ENCODE assay signal across 15 cellular contexts in genomic region chr13:100657881-100658315, GRCh38. TPM values are rescaled to one million over a fixed set of nuclear protein-coding genes. Genes with fewer than 3 reads are reported as not detected.
DNase-seq lines count a peak whose midpoint lies in the region; ATAC-seq and TF ChIP-seq lines count a peak whose summit lies in the region.
"Had no signal": no experiment of that assay in that cellular context is flagged by ENCODE, and none has a peak within 500 bp of the region (broad histone marks: within the 10 kb centered on the region; RNA-seq: fewer than 3 reads in every experiment).

No MANE protein-coding gene starts in this region.

- no peaks in the 10 kb centered on the region for H3K36me3 ChIP-seq in breast epithelium
- H3K36me3 ChIP-seq: ovary had no signal

- no peak overlapping the region for H3K4me3 ChIP-seq in breast epithelium
- H3K4me3 ChIP-seq: GM23248, ovary, Peyer's patch had no signal

- H3K4me3 Mint-ChIP-seq in activated CD8-positive, alpha-beta memory T cell treated with anti-CD3 and anti-CD28 coated beads, Interleukin-2, amount 10 ng/mL, durations not matched to agents 7 days and 5 days: no peak overlapping the region
- H3K4me3 Mint-ChIP-seq: activated T-cell treated with anti-CD3 and anti-CD28 coated beads, Interleukin-2, amount 50 U/mL, for 4 hours; stimulated activated naive CD8-positive, alpha-beta T cell treated with anti-CD3 and anti-CD28 coated beads, Interleukin-15, Interleukin-2, amounts not matched to agents 100 ng/mL and 50 ng/mL, for 24 hours had no signal

- no peaks in the 10 kb centered on the region for H3K4me1 ChIP-seq in breast epithelium

- H3K9me3 Mint-ChIP-seq in activated CD8-positive, alpha-beta memory T cell treated with anti-CD3 and anti-CD28 coated beads, Interleukin-2, amount 10 ng/mL, durations not matched to agents 7 days and 5 days (ENCODE audit: low read depth): no peaks in the 10 kb centered on the region
- H3K9me3 Mint-ChIP-seq: activated T-cell treated with anti-CD3 and anti-CD28 coated beads, Interleukin-2, amount 50 U/mL, for 4 hours; stimulated activated naive CD8-positive, alpha-beta T cell treated with anti-CD3 and anti-CD28 coated beads, Interleukin-15, Interleukin-2, amounts not matched to agents 100 ng/mL and 50 ng/mL, for 24 hours had no signal

- DNase-seq in activated CD8-positive, alpha-beta memory T cell treated with anti-CD3 and anti-CD28 coated beads, Interleukin-2, amount 10 ng/mL, durations not matched to agents 7 days and 5 days: no peak
- no peak for DNase-seq in activated CD8-positive, alpha-beta memory T cell treated with anti-CD3 and anti-CD28 coated beads, Interleukin-2, amount 50 U/mL, for 4 hours
- DNase-seq in foreskin melanocyte (peak; percentile 40), superior temporal gyrus (ENCODE audit: extremely low spot score) (peak; percentile 97), KBM-7 (no peak), breast epithelium (ENCODE audit: low spot score in 2 of 2) (no peak)
- DNase-seq: activated T-cell treated with anti-CD3 and anti-CD28 coated beads, Interleukin-2, amount 50 U/mL, for 4 hours; GM23248; islet precursor cell; NCI-H2227 treated with DMSO at 0.1 percent for 48 hours; ovary; Peyer's patch had no signal

- H3K27me3 ChIP-seq in breast epithelium: no peaks in the 10 kb centered on the region
- H3K27me3 ChIP-seq: ovary, Peyer's patch had no signal

- no peaks in the 10 kb centered on the region for H3K27me3 Mint-ChIP-seq in activated CD8-positive, alpha-beta memory T cell treated with anti-CD3 and anti-CD28 coated beads, Interleukin-2, amount 10 ng/mL, durations not matched to agents 7 days and 5 days
- H3K27me3 Mint-ChIP-seq: stimulated activated naive CD8-positive, alpha-beta T cell treated with anti-CD3 and anti-CD28 coated beads, Interleukin-15, Interleukin-2, amounts not matched to agents 100 ng/mL and 50 ng/mL, for 24 hours had no signal

- peaks cover 62% of the 10 kb centered on the region for H3K36me3 Mint-ChIP-seq in activated CD8-positive, alpha-beta memory T cell treated with anti-CD3 and anti-CD28 coated beads, Interleukin-2, amount 10 ng/mL, durations not matched to agents 7 days and 5 days

- CTCF ChIA-PET in activated CD8-positive, alpha-beta memory T cell treated with anti-CD3 and anti-CD28 coated beads, Interleukin-2, amount 10 ng/mL, durations not matched to agents 7 days and 5 days (lab: Charles Lee): interaction anchor here (1.3 to 2.1 kb wide), 4 partner anchors 9 to 84 kb away, joined by 4 to 8 read pairs (median 6); partner anchors contain the start of gene TMTC4

- intact Hi-C loops in breast epithelium (cut with DNase I; ENCODE audit: low total_unique reads): no loop called here

- H3K27ac Mint-ChIP-seq in activated CD8-positive, alpha-beta memory T cell treated with anti-CD3 and anti-CD28 coated beads, Interleukin-2, amount 10 ng/mL, durations not matched to agents 7 days and 5 days: peak overlapping the region; percentile 62
- H3K27ac Mint-ChIP-seq: stimulated activated naive CD8-positive, alpha-beta T cell treated with anti-CD3 and anti-CD28 coated beads, Interleukin-15, Interleukin-2, amounts not matched to agents 100 ng/mL and 50 ng/mL, for 24 hours had no signal

- no peak overlapping the region for H3K27ac ChIP-seq in breast epithelium
- H3K27ac ChIP-seq: GM23248, ovary, Peyer's patch had no signal

- no peaks in the 10 kb centered on the region for H3K9me3 ChIP-seq in breast epithelium
- H3K9me3 ChIP-seq: ovary, Peyer's patch had no signal

- no peak for TF ChIP-seq CTCF in breast epithelium (IDR thresholded peaks at IDR 0.05)

- H3K4me1 Mint-ChIP-seq in activated CD8-positive, alpha-beta memory T cell treated with anti-CD3 and anti-CD28 coated beads, Interleukin-2, amount 10 ng/mL, durations not matched to agents 7 days and 5 days: peaks cover 25% of the 10 kb centered on the region

- no peak for TF ChIP-seq POLR2A in breast epithelium (IDR thresholded peaks at IDR 0.05)

- in situ Hi-C loops in KBM-7 (cut with MboI; ENCODE audit: low pct_unique_long_range_greater_than_20kb, low sequenced_read_pairs): no loop called here

- peak; percentile 43 for ATAC-seq in activated CD8-positive, alpha-beta memory T cell treated with anti-CD3 and anti-CD28 coated beads, Interleukin-2, amount 10 ng/mL, durations not matched to agents 7 days and 5 days
- peak; percentile 16 for ATAC-seq in HG03460 (IDR thresholded peaks at IDR 0.05; ENCODE audit: unreplicated experiment)
- no peak for ATAC-seq in GM19455 (IDR thresholded peaks at IDR 0.05; ENCODE audit: unreplicated experiment)

RNA-seq across cellular contexts. Expression of gene TMTC4, which starts 16.7 kb away (rescaled TPM):
- 10 to 100 TPM; 26.0 to 33.0 TPM for total RNA-seq in activated CD8-positive, alpha-beta memory T cell treated with anti-CD3 and anti-CD28 coated beads, Interleukin-2, amount 10 ng/mL, durations not matched to agents 7 days and 5 days
- 10 to 100 TPM; 16.6 to 28.2 (median 16.8) TPM for total RNA-seq in breast epithelium

Comparison
In these comparisons a context has a peak if more than half of its experiments do, and no peak if none do; other contexts are left out.
1. DNase-seq: peak in foreskin melanocyte (single experiment) and superior temporal gyrus (single experiment); none in activated CD8-positive, alpha-beta memory T cell treated with anti-CD3 and anti-CD28 coated beads, Interleukin-2, amount 10 ng/mL, durations not matched to agents 7 days and 5 days (single experiment), activated CD8-positive, alpha-beta memory T cell treated with anti-CD3 and anti-CD28 coated beads, Interleukin-2, amount 50 U/mL, for 4 hours (single experiment), KBM-7 (single experiment) and breast epithelium (0 of 2).